In genomic region chr20:8924539-8924938, GRCh38 we compare ENCODE assay signal across 36 cellular contexts.
"Had no signal": no experiment of that assay in that cellular context is flagged by ENCODE, and none has a peak within 500 bp of the region (broad histone marks: within the 10 kb centered on the region; RNA-seq: fewer than 3 reads in every experiment).

No MANE protein-coding gene starts in this region.

- H3K4me3 ChIP-seq: MG63 had no signal

- H3K36me3 ChIP-seq: MG63 had no signal

- H3K9me3 ChIP-seq: MG63 had no signal

- DNase-seq: Karpas-422, Kasumi-1, MG63, MM.1S, MV-4-11, NCI-H1048, NCI-H1092, NCI-H1092 treated with DMSO at 0.1 percent for 48 hours, NCI-H1105, NCI-H1105 treated with DMSO at 0.1 percent for 48 hours, NCI-H1417, NCI-H1417 treated with DMSO at 0.1 percent for 48 hours, NCI-H1436, NCI-H1436 treated with DMSO at 0.1 percent for 48 hours, NCI-H146, NCI-H1694, NCI-H1694 treated with DMSO at 0.1 percent for 48 hours, NCI-H187, NCI-H187 treated with DMSO at 0.1 percent for 48 hours, NCI-H1930, NCI-H2029, NCI-H2029 treated with DMSO at 0.1 percent for 48 hours, NCI-H2081, NCI-H2081 treated with DMSO at 0.1 percent for 48 hours, NCI-H2107, NCI-H2171, NCI-H2171 treated with DMSO at 0.1 percent for 48 hours, NCI-H2227 treated with DMSO at 0.1 percent for 48 hours, NCI-H226, NCI-H345, NCI-H446, NCI-H446 treated with DMSO at 0.1 percent for 48 hours, NCI-H510A, NCI-H510A treated with DMSO at 0.1 percent for 48 hours, NCI-H524, NCI-H524 treated with DMSO at 0.1 percent for 48 hours had no signal
